In genomic region chr3:122263058-122263457, GRCh38 we compare ENCODE assay signal across 24 cellular contexts.
DNase-seq lines count a peak whose midpoint lies in the region; ATAC-seq, FAIRE-seq and TF ChIP-seq lines count a peak whose summit lies in the region.
"Had no signal": no experiment of that assay in that cellular context is flagged by ENCODE, and none has a peak within 500 bp of the region (broad histone marks: within the 10 kb centered on the region; RNA-seq: fewer than 3 reads in every experiment).

No MANE protein-coding gene starts in this region.

- H3K79me2 ChIP-seq in GM23338 (replicated peaks; ENCODE audit: insufficient read depth): no peaks in the 10 kb centered on the region

- H3K9me3 ChIP-seq in endodermal cell (ENCODE audit: control insufficient read depth, low read length) (no peaks in the 10 kb centered on the region), pancreas (no peaks in the 10 kb centered on the region)
- H3K9me3 ChIP-seq: Caco-2, SJSA1 had no signal

- H3K36me3 ChIP-seq in GM23338 (ENCODE audit: insufficient read depth): no peaks in the 10 kb centered on the region
- no peaks in the 10 kb centered on the region for H3K36me3 ChIP-seq in endodermal cell (ENCODE audit: control insufficient read depth, insufficient read depth, low read length)
- no peaks in the 10 kb centered on the region for H3K36me3 ChIP-seq in pancreas
- H3K36me3 ChIP-seq: SJSA1 had no signal

- peaks cover 8% of the 10 kb centered on the region for H3K4me1 Mint-ChIP-seq in GM23338
- H3K4me1 Mint-ChIP-seq in endodermal cell: peaks cover 2% of the 10 kb centered on the region

- DNase-seq in GM23338 (ENCODE audit: low spot score): peak; percentile 71
- DNase-seq in endodermal cell: peak; percentile 54
- peak; percentile 30 for DNase-seq in iPS-NIHi7 (ENCODE audit: extremely low spot score)
- no peak for DNase-seq in pancreas
- no peak for DNase-seq in C1 segment of cervical spinal cord (lab: John Stamatoyannopoulos, UW)
- DNase-seq: Caco-2; CD4-positive, alpha-beta memory T cell; DMS 273 treated with DMSO at 0.1 percent for 48 hours; DMS79 treated with DMSO at 0.1 percent for 48 hours; GM23248; IMR-90; NCI-H1105 treated with DMSO at 0.1 percent for 48 hours; NCI-H2081; NCI-H2171 treated with DMSO at 0.1 percent for 48 hours; NCI-H446; NCI-H526; OCI-M1 had no signal

- H3K4me3 ChIP-seq in GM23338 (no peak overlapping the region), endodermal cell (ENCODE audit: low read length) (no peak overlapping the region), pancreas (no peak overlapping the region)
- H3K4me3 ChIP-seq: GM23248, SJSA1 had no signal

- H4K20me1 ChIP-seq in GM23338 (replicated peaks; ENCODE audit: insufficient read depth): no peaks in the 10 kb centered on the region

- no peak overlapping the region for H3K27ac Mint-ChIP-seq in GM23338
- H3K27ac Mint-ChIP-seq in endodermal cell: no peak overlapping the region
- H3K27ac Mint-ChIP-seq: CD4-positive, alpha-beta memory T cell had no signal

- no peak overlapping the region for H3K27ac ChIP-seq in GM23338 (ENCODE audit: low read depth)
- no peak overlapping the region for H3K27ac ChIP-seq in endodermal cell (ENCODE audit: low read depth, low read length)
- H3K27ac ChIP-seq in pancreas: no peak overlapping the region
- H3K27ac ChIP-seq: GM23248, KMS-11, SJSA1 had no signal

- no peak overlapping the region for H3K9ac ChIP-seq in endodermal cell (ENCODE audit: extremely low read depth, low read length, poor library complexity, severe bottlenecking)
- H3K9ac ChIP-seq: GM23248, KMS-11 had no signal

- H3K27me3 ChIP-seq in GM23338 (ENCODE audit: insufficient read depth) (no peaks in the 10 kb centered on the region), endodermal cell (ENCODE audit: control insufficient read depth, insufficient read depth, low read length, poor library complexity, severe bottlenecking) (no peaks in the 10 kb centered on the region), pancreas (no peaks in the 10 kb centered on the region)

- ATAC-seq in GM23338 (peak; percentile 86), pancreas (no peak), HG03565 (IDR thresholded peaks at IDR 0.05; ENCODE audit: unreplicated experiment) (no peak), GM19328 (IDR thresholded peaks at IDR 0.05; ENCODE audit: unreplicated experiment) (no peak)
- ATAC-seq: HCT116, Right ventricle myocardium inferior had no signal

- H3K4me2 ChIP-seq in GM23338: no peak overlapping the region
- H3K4me2 ChIP-seq: KMS-11 had no signal

- no peak overlapping the region for H2AFZ ChIP-seq in GM23338
- H2AFZ ChIP-seq: GM23248 had no signal

- H3F3A ChIP-seq in GM23338 (replicated peaks; ENCODE audit: low read depth): no peaks in the 10 kb centered on the region

- H3K9me3 Mint-ChIP-seq in GM23338 (no peaks in the 10 kb centered on the region), endodermal cell (no peaks in the 10 kb centered on the region)

- H3K27me3 Mint-ChIP-seq in GM23338 (ENCODE audit: insufficient read depth, low read depth, poor library complexity): peaks cover 2% of the 10 kb centered on the region
- peaks cover 9% of the 10 kb centered on the region for H3K27me3 Mint-ChIP-seq in endodermal cell (ENCODE audit: insufficient read depth)

- WGBS in endodermal cell (ENCODE audit: insufficient coverage in 1 of 2, insufficient read length in 1 of 2), 2 experiments: 80 to 92% methylated on average over 1 to 2 of the region's 2 CpGs
- 70 to 75% methylated on average over 2 of the region's 2 CpGs for WGBS in pancreas, 2 donors

- H3K36me3 Mint-ChIP-seq in GM23338 (ENCODE audit: low read depth) (no peaks in the 10 kb centered on the region), endodermal cell (ENCODE audit: low read depth) (no peaks in the 10 kb centered on the region)
- H3K36me3 Mint-ChIP-seq: CD4-positive, alpha-beta memory T cell had no signal

- intact Hi-C loops in pancreas (cut with DNase I): loop anchor here in 1 of 3 donors (5.0 kb wide), 1 partner anchor 166 kb away; no protein-coding TSS in a partner anchor

- H3K4me3 Mint-ChIP-seq in GM23338 (no peak overlapping the region), endodermal cell (no peak overlapping the region)
- H3K4me3 Mint-ChIP-seq: CD4-positive, alpha-beta memory T cell had no signal

- H3K4me1 ChIP-seq in GM23338 (ENCODE audit: insufficient read depth): no peaks in the 10 kb centered on the region
- no peaks in the 10 kb centered on the region for H3K4me1 ChIP-seq in endodermal cell (ENCODE audit: control insufficient read depth, insufficient read depth, low read length)
- H3K4me1 ChIP-seq in pancreas: no peaks in the 10 kb centered on the region
- H3K4me1 ChIP-seq: Caco-2, SJSA1 had no signal

- no peak for TF ChIP-seq CTCF in GM23338 (conservative IDR thresholded peaks at IDR 0.05; ENCODE audit: low read depth in 2 of 2)
- TF ChIP-seq CTCF in endodermal cell (conservative IDR thresholded peaks at IDR 0.05): no peak
- no peak for TF ChIP-seq CTCF in pancreas (IDR thresholded peaks at IDR 0.05)

- peaks cover 13% of the 10 kb centered on the region for H3K9me2 ChIP-seq in GM23338 (ENCODE audit: insufficient read depth)

- FAIRE-seq in pancreas (lab: Jason Lieb, UNC): no peak
- FAIRE-seq: G401.6 had no signal

TF ChIP-seq in GM23338, 12 proteins besides CTCF, POLR2A, EP300 and RAD21:
- TF ChIP-seq REST (IDR thresholded peaks at IDR 0.05; ENCODE audit: unreplicated experiment) (no peak), ZNF331 (CRISPR knock-in tag; IDR thresholded peaks at IDR 0.05; ENCODE audit: low read depth) (no peak), STAT1 (IDR thresholded peaks at IDR 0.05; ENCODE audit: unreplicated experiment) (no peak), ETS1 (IDR thresholded peaks at IDR 0.05) (no peak), POLR2AphosphoS5 (IDR thresholded peaks at IDR 0.05; ENCODE audit: low read depth) (no peak), ZNF114 (CRISPR knock-in tag; IDR thresholded peaks at IDR 0.05) (no peak), CREB1 (CRISPR knock-in tag; IDR thresholded peaks at IDR 0.05; ENCODE audit: low read depth) (no peak)
TF ChIP-seq in GM23338: peak in this region for 0.

Comparison
In these comparisons a context has a peak if more than half of its experiments do, and no peak if none do; other contexts are left out.
1. DNase-seq: peak in GM23338 (single experiment), endodermal cell (single experiment) and iPS-NIHi7 (single experiment); none in pancreas (0 of 6) and C1 segment of cervical spinal cord (0 of 14).